ENCODE assay signal across 1 cellular context in the genomic region with DNA sequence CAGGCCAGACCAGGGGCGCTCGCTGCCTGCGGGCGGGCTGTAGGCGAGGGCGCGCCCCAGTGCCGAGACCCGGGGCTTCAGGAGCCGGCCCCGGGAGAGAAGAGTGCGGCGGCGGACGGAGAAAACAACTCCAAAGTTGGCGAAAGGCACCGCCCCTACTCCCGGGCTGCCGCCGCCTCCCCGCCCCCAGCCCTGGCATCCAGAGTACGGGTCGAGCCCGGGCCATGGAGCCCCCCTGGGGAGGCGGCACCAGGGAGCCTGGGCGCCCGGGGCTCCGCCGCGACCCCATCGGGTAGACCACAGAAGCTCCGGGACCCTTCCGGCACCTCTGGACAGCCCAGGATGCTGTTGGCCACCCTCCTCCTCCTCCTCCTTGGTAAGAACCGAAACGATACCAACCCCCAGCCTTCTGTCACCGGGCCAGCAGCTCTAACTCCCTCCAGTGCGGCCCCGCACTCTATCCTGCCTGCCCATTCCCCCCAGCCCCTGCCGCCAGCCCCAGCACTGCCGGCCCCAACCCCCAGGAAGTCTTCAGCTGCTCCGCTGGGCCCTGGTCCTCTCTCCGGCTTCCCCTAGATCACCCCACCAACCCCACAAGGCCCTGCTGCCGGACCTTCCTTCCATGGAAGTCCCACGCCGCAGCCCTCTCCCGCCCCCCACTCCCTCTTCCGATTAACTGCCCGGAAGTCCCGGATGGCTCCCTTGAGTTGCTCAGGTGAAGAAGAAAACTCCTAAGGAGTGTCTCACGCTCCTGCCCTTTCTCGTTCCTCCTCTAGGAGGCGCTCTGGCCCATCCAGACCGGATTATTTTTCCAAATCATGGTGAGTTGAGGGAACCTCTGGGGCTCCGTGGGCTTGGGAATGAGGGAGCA.
TF ChIP-seq lines count a peak whose summit lies in the region.

No MANE protein-coding gene starts in this region.

TF ChIP-seq in endothelial cell of umbilical vein, 7 proteins besides CTCF, POLR2A, EP300 and RAD21:
- TF ChIP-seq MYC (IDR thresholded peaks at IDR 0.05; ENCODE audit: low read depth, low read length) = no peak
- TF ChIP-seq, protein P1, sequence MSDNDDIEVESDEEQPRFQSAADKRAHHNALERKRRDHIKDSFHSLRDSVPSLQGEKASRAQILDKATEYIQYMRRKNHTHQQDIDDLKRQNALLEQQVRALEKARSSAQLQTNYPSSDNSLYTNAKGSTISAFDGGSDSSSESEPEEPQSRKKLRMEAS (IDR thresholded peaks at IDR 0.05; ENCODE audit: insufficient read depth, insufficient read length) = no peak
- no peak for TF ChIP-seq JUN (IDR thresholded peaks at IDR 0.05; ENCODE audit: borderline replicate concordance, insufficient read depth, insufficient read length, low read depth)
- TF ChIP-seq EZH2 (IDR thresholded peaks at IDR 0.05; ENCODE audit: borderline replicate concordance, low read depth, low read length, severe bottlenecking) = no peak
- TF ChIP-seq FOS (IDR thresholded peaks at IDR 0.05; ENCODE audit: borderline replicate concordance, insufficient read depth, low read length) = no peak
- TF ChIP-seq POLR2AphosphoS5 (IDR thresholded peaks at IDR 0.05; ENCODE audit: insufficient read depth, low read depth, low read length) = no peak
- no peak for TF ChIP-seq GATA2 (IDR thresholded peaks at IDR 0.05; ENCODE audit: insufficient read depth, insufficient read length, low read depth, low read length)
